Comparison of ENCODE assay signal across 26 cellular contexts in genomic region chr2:29954316-29954715, GRCh38. TPM values are rescaled to one million over a fixed set of nuclear protein-coding genes. Genes with fewer than 3 reads are reported as not detected.
"Had no signal": no experiment of that assay in that cellular context is flagged by ENCODE, and none has a peak within 500 bp of the region (broad histone marks: within the 10 kb centered on the region; RNA-seq: fewer than 3 reads in every experiment).

No MANE protein-coding gene starts in this region.

- H3K4me2 ChIP-seq: neural progenitor cell had no signal

- H3K9me3 ChIP-seq: colonic mucosa, heart right ventricle, ovary, prostate gland, spleen, testis, tibial nerve had no signal

- DNase-seq: colonic mucosa; dermis blood vessel endothelial cell; endodermal cell; erythroblast; foreskin keratinocyte; heart right ventricle; hypothalamus; islet precursor cell; mammary epithelial cell; natural killer cell; nucleus accumbens; ovary; retina; spleen; stimulated activated CD4-positive, alpha-beta T cell treated with anti-CD3 and anti-CD28 coated beads, Interleukin-15, amount 100 ng/mL, for 24 hours; stimulated activated CD4-positive, alpha-beta T cell treated with anti-CD3 and anti-CD28 coated beads, Interleukin-1b, Interleukin-23, amount 100 ng/mL, for 48 hours; stimulated activated CD4-positive, alpha-beta T cell treated with anti-CD3 and anti-CD28 coated beads, Interleukin-4, amount 100 ng/mL, for 24 hours; testis had no signal

- H2AFZ ChIP-seq: neural progenitor cell had no signal

- H3K27ac Mint-ChIP-seq: endodermal cell; natural killer cell; neural progenitor cell; stimulated activated memory B cell treated with anti-CD40 and anti-IgM and Interleukin-4, amounts not matched to agents 10 μg/mL and 1 μg/mL and 100 μg/mL, for 72 hours; stimulated activated naive CD8-positive, alpha-beta T cell treated with anti-CD3 and anti-CD28 coated beads, Interleukin-15, Interleukin-2, amounts not matched to agents 100 ng/mL and 50 ng/mL, for 24 hours had no signal

- H3K9ac ChIP-seq: neural progenitor cell had no signal

- H3K4me1 ChIP-seq: colonic mucosa, foreskin keratinocyte, heart right ventricle, prostate gland, spleen, testis had no signal

- H3K27me3 ChIP-seq: colonic mucosa, neural progenitor cell, ovary, testis, tibial nerve had no signal

- ATAC-seq: foreskin keratinocyte; heart right ventricle; left lobe of liver; natural killer cell; sciatic nerve; stimulated activated memory B cell treated with anti-CD40 and anti-IgM and Interleukin-4, amounts not matched to agents 10 μg/mL and 1 μg/mL and 100 μg/mL, for 72 hours had no signal

- H3K4me3 Mint-ChIP-seq: endodermal cell; natural killer cell; neural progenitor cell; stimulated activated memory B cell treated with anti-CD40 and anti-IgM and Interleukin-4, amounts not matched to agents 10 μg/mL and 1 μg/mL and 100 μg/mL, for 72 hours; stimulated activated naive CD8-positive, alpha-beta T cell treated with anti-CD3 and anti-CD28 coated beads, Interleukin-15, Interleukin-2, amounts not matched to agents 100 ng/mL and 50 ng/mL, for 24 hours had no signal

- H3K36me3 Mint-ChIP-seq: natural killer cell; neural progenitor cell; stimulated activated memory B cell treated with anti-CD40 and anti-IgM and Interleukin-4, amounts not matched to agents 10 μg/mL and 1 μg/mL and 100 μg/mL, for 72 hours had no signal

- H3K36me3 ChIP-seq: colonic mucosa, heart right ventricle, neural progenitor cell, ovary, prostate gland, spleen, tibial nerve had no signal

- H3K9me3 Mint-ChIP-seq: endodermal cell; natural killer cell; neural progenitor cell; stimulated activated memory B cell treated with anti-CD40 and anti-IgM and Interleukin-4, amounts not matched to agents 10 μg/mL and 1 μg/mL and 100 μg/mL, for 72 hours; stimulated activated naive CD8-positive, alpha-beta T cell treated with anti-CD3 and anti-CD28 coated beads, Interleukin-15, Interleukin-2, amounts not matched to agents 100 ng/mL and 50 ng/mL, for 24 hours had no signal

- H3K4me1 Mint-ChIP-seq: natural killer cell; stimulated activated memory B cell treated with anti-CD40 and anti-IgM and Interleukin-4, amounts not matched to agents 10 μg/mL and 1 μg/mL and 100 μg/mL, for 72 hours had no signal

- H3K4me3 ChIP-seq: colonic mucosa, heart right ventricle, neural progenitor cell, ovary, prostate gland, spleen, testis, tibial nerve had no signal

- H3K27ac ChIP-seq: colonic mucosa, foreskin keratinocyte, heart right ventricle, neural progenitor cell, ovary, prostate gland, spleen, testis, tibial nerve had no signal

RNA-seq across cellular contexts. Expression of gene ALK, which starts 32.9 kb away (rescaled TPM):
- total RNA-seq: dermis blood vessel endothelial cell, endothelial cell of umbilical vein, foreskin keratinocyte, left lobe of liver, mammary epithelial cell, natural killer cell had no signal
